In genomic region chr11:35418847-35419712, GRCh38 we compare ENCODE assay signal across 8 cellular contexts. TPM values are rescaled to one million over a fixed set of nuclear protein-coding genes. Genes with fewer than 3 reads are reported as not detected.
DNase-seq lines count a peak whose midpoint lies in the region; ATAC-seq and TF ChIP-seq lines count a peak whose summit lies in the region.

SLC1A2 (minus strand) TSS chr11:35419558; CDS start chr11:35418966, 592 bp downstream.

- no peak for TF ChIP-seq POLR2A in sigmoid colon (IDR thresholded peaks at IDR 0.05)

- H3K36me3 ChIP-seq in MM.1S (replicated peaks; ENCODE audit: insufficient read depth, low read length) (no peaks in the 10 kb centered on the region), sigmoid colon (no peaks in the 10 kb centered on the region)

- TF ChIP-seq CTCF in MM.1S (IDR thresholded peaks at IDR 0.05; ENCODE audit: low read length), result no peak
- no peak for TF ChIP-seq CTCF in sigmoid colon (IDR thresholded peaks at IDR 0.05)

- peak within 1 kb of the TSS; percentile 70 for H2AFZ ChIP-seq in MM.1S (ENCODE audit: low read length)

- no peaks in the 10 kb centered on the region for H4K20me1 ChIP-seq in MM.1S (ENCODE audit: insufficient read depth, low read length)

- no peaks in the 10 kb centered on the region for H3F3A ChIP-seq in MM.1S (ENCODE audit: insufficient read depth, low read length)

- H3K27me3 ChIP-seq in MM.1S (replicated peaks; ENCODE audit: insufficient read depth, low read length), result peaks cover 47% of the 10 kb centered on the region
- H3K27me3 ChIP-seq in sigmoid colon, result peaks cover 17 to 46% (median 32%) of the 10 kb centered on the region in 3 donors

- peak within 1 kb of the TSS; percentile 61 for H3K4me3 ChIP-seq in MM.1S (ENCODE audit: low read length)
- peak within 1 kb of the TSS; percentile 19 to 59 (median 46) for H3K4me3 ChIP-seq in sigmoid colon

- ATAC-seq in GM21786 (IDR thresholded peaks at IDR 0.05; ENCODE audit: unreplicated experiment), result no peak
- no peak for ATAC-seq in GM18870 (IDR thresholded peaks at IDR 0.05; ENCODE audit: unreplicated experiment)
- ATAC-seq in GM21390 (IDR thresholded peaks at IDR 0.05; ENCODE audit: unreplicated experiment), result no peak

- no peaks in the 10 kb centered on the region for H3K79me2 ChIP-seq in MM.1S (ENCODE audit: low read length)

- intact Hi-C loops in sigmoid colon (cut with DNase I), result no loop called here

- no peaks in the 10 kb centered on the region for H3K9me3 ChIP-seq in MM.1S (replicated peaks; ENCODE audit: insufficient read depth, low read length)
- H3K9me3 ChIP-seq in sigmoid colon, result no peaks in the 10 kb centered on the region

- H3K27ac ChIP-seq in MM.1S (ENCODE audit: low read length) (no peak within 1 kb of the TSS), sigmoid colon (no peak within 1 kb of the TSS)

- peak within 1 kb of the TSS; percentile 98 for H3K4me2 ChIP-seq in MM.1S (ENCODE audit: low read depth, low read length)

- no peak within 1 kb of the TSS; the same call in 1 of the 2 replicates for H3K9ac ChIP-seq in MM.1S (ENCODE audit: low read length)

- no peaks in the 10 kb centered on the region for H3K9me2 ChIP-seq in MM.1S (replicated peaks; ENCODE audit: insufficient read depth, low read length)

- TF ChIP-seq EP300 in sigmoid colon (IDR thresholded peaks at IDR 0.05), result no peak

- H3K4me1 ChIP-seq in MM.1S (ENCODE audit: low read length) (no peaks in the 10 kb centered on the region), sigmoid colon (peaks cover 0 to 27% (median 26%) of the 10 kb centered on the region in 4 donors)

- DNase-seq in DMS114 treated with DMSO at 0.1 percent for 48 hours (lab: John Stamatoyannopoulos, UW; ENCODE audit: unreplicated experiment) (peak; percentile 49), MM.1S (peak; percentile 28), anterior cingulate cortex (lab: John Stamatoyannopoulos, UW) (peak in 56 of 58 donors; percentile 28 to 93 (median 72)), hypothalamus (lab: John Stamatoyannopoulos, UW) (peak in 41 of 51 donors; percentile 18 to 86 (median 62)), sigmoid colon (no peak)

- WGBS in sigmoid colon, 2 donors, result 1 to 2% methylated on average over 100 of the region's 100 CpGs

RNA-seq across cellular contexts. Expression of gene SLC1A2, which starts in this region (rescaled TPM):
- 1 to 10 TPM in 2 of 4 donors, under 1 TPM in 2; 0.14 to 2.2 (median 1.2) TPM for total RNA-seq in sigmoid colon
- under 1 TPM in 2 of 3 donors, not detected in 1; 0.23 to 0.60 TPM for polyA plus RNA-seq in sigmoid colon
